29 cellular contexts compared by ENCODE assay signal in the genomic region with DNA sequence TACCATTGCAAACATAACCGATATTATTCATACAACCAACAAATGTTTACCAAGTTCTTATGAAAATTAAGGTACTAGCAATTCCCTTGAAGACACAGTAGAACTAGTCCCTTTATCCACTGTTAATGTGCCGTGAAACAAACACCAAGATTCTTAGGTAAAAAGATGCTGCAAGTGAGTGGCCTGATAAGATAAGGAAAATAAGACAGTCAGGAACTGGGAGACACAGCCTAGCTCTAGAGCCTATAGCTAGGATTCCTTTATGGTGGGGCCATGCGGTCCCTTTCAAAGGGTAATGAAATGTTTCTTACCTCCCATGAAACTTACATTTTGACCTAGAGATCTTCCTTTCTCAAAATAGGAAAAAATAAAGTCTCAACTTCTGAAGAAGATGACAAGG.
"Had no signal": no experiment of that assay in that cellular context is flagged by ENCODE, and none has a peak within 500 bp of the region (broad histone marks: within the 10 kb centered on the region; RNA-seq: fewer than 3 reads in every experiment).

No MANE protein-coding gene starts in this region.

- H3K27ac Mint-ChIP-seq: natural killer cell; nephron; neural progenitor cell; progenitor cell of endocrine pancreas; stimulated activated effector memory CD8-positive, alpha-beta T cell treated with anti-CD3 and anti-CD28 coated beads, Interleukin-12 subunit alpha, Interleukin-12 subunit beta, amount 100 ng/mL, for 72 hours; stimulated activated naive CD8-positive, alpha-beta T cell treated with anti-CD3 and anti-CD28 coated beads, Interleukin-15, amount 100 ng/mL, for 72 hours; type B pancreatic cell had no signal

- H2AFZ ChIP-seq: neural progenitor cell, parathyroid adenoma had no signal

- H3K27me3 ChIP-seq: neural progenitor cell, ovary, right lobe of liver, sigmoid colon, suprapubic skin, testis, tibial artery, transverse colon, upper lobe of right lung, uterus had no signal

- H3K36me3 ChIP-seq: neural progenitor cell, ovary, right lobe of liver, sigmoid colon, suprapubic skin, tibial artery, transverse colon, upper lobe of right lung, uterus had no signal

- DNase-seq: natural killer cell; occipital lobe; ovary; posterior cingulate gyrus; psoas muscle; right cardiac atrium; right lobe of liver; sigmoid colon; small intestine; stimulated activated CD4-positive, alpha-beta T cell treated with anti-CD3 and anti-CD28 coated beads, Interleukin-15, amount 100 ng/mL, for 24 hours; stimulated activated CD4-positive, alpha-beta T cell treated with anti-CD3 and anti-CD28 coated beads, Interleukin-2, amount 100 ng/mL, for 24 hours; stimulated activated CD4-positive, alpha-beta T cell treated with anti-CD3 and anti-CD28 coated beads, Interleukin-2, amount 100 ng/mL, for 48 hours; stimulated activated CD4-positive, alpha-beta T cell treated with anti-CD3 and anti-CD28 coated beads, Interleukin-4, amount 100 ng/mL, for 24 hours; stimulated activated naive CD4-positive, alpha-beta T cell; stimulated activated naive CD8-positive, alpha-beta T cell treated with anti-CD3 and anti-CD28 coated beads, Interleukin-15, amount 100 ng/mL, for 72 hours; stimulated activated naive CD8-positive, alpha-beta T cell treated with anti-CD3 and anti-CD28 coated beads, Interleukin-15, Interleukin-2, amounts not matched to agents 100 U/mL and 50 U/mL, for 24 hours; substantia nigra; testis; tibial artery; transverse colon; upper lobe of right lung; uterus had no signal

- H3K4me2 ChIP-seq: neural progenitor cell had no signal

- H3K9ac ChIP-seq: neural progenitor cell, parathyroid adenoma had no signal

- H3K9me3 ChIP-seq: ovary, psoas muscle, right lobe of liver, sigmoid colon, suprapubic skin, testis, transverse colon, upper lobe of right lung, uterus had no signal

- H3K27ac ChIP-seq: neural progenitor cell, ovary, parathyroid adenoma, psoas muscle, right lobe of liver, sigmoid colon, suprapubic skin, testis, transverse colon, upper lobe of right lung, uterus had no signal

- H3K79me2 ChIP-seq: parathyroid adenoma had no signal

- H3K9me3 Mint-ChIP-seq: nephron, neural progenitor cell, type B pancreatic cell had no signal

- H3K4me1 ChIP-seq: neural progenitor cell, parathyroid adenoma, psoas muscle, right lobe of liver, sigmoid colon, suprapubic skin, transverse colon, upper lobe of right lung, uterus had no signal

- ATAC-seq: natural killer cell; psoas muscle; right cardiac atrium; right lobe of liver; stimulated activated effector memory CD8-positive, alpha-beta T cell treated with anti-CD3 and anti-CD28 coated beads, Interleukin-12 subunit alpha, Interleukin-12 subunit beta, amount 100 ng/mL, for 72 hours; stimulated activated naive CD8-positive, alpha-beta T cell treated with anti-CD3 and anti-CD28 coated beads, Interleukin-15, amount 100 ng/mL, for 72 hours; stimulated activated naive CD8-positive, alpha-beta T cell treated with anti-CD3 and anti-CD28 coated beads, Interleukin-15, Interleukin-2, amounts not matched to agents 100 U/mL and 50 U/mL, for 24 hours; upper lobe of right lung had no signal

- H3K27me3 Mint-ChIP-seq: progenitor cell of endocrine pancreas; stimulated activated naive CD8-positive, alpha-beta T cell treated with anti-CD3 and anti-CD28 coated beads, Interleukin-15, amount 100 ng/mL, for 72 hours; type B pancreatic cell had no signal

- H3K4me3 ChIP-seq: neural progenitor cell, ovary, psoas muscle, right lobe of liver, sigmoid colon, suprapubic skin, testis, tibial artery, transverse colon, upper lobe of right lung, uterus had no signal

- H3K4me1 Mint-ChIP-seq: natural killer cell; nephron; stimulated activated effector memory CD8-positive, alpha-beta T cell treated with anti-CD3 and anti-CD28 coated beads, Interleukin-12 subunit alpha, Interleukin-12 subunit beta, amount 100 ng/mL, for 72 hours; stimulated activated naive CD8-positive, alpha-beta T cell treated with anti-CD3 and anti-CD28 coated beads, Interleukin-15, amount 100 ng/mL, for 72 hours had no signal

- H3K36me3 Mint-ChIP-seq: natural killer cell; neural progenitor cell; stimulated activated effector memory CD8-positive, alpha-beta T cell treated with anti-CD3 and anti-CD28 coated beads, Interleukin-12 subunit alpha, Interleukin-12 subunit beta, amount 100 ng/mL, for 72 hours; type B pancreatic cell had no signal

- H3K4me3 Mint-ChIP-seq: natural killer cell; nephron; neural progenitor cell; stimulated activated effector memory CD8-positive, alpha-beta T cell treated with anti-CD3 and anti-CD28 coated beads, Interleukin-12 subunit alpha, Interleukin-12 subunit beta, amount 100 ng/mL, for 72 hours; stimulated activated naive CD8-positive, alpha-beta T cell treated with anti-CD3 and anti-CD28 coated beads, Interleukin-15, amount 100 ng/mL, for 72 hours; type B pancreatic cell had no signal
